Comparison of ENCODE assay signal across 16 cellular contexts in the genomic region with DNA sequence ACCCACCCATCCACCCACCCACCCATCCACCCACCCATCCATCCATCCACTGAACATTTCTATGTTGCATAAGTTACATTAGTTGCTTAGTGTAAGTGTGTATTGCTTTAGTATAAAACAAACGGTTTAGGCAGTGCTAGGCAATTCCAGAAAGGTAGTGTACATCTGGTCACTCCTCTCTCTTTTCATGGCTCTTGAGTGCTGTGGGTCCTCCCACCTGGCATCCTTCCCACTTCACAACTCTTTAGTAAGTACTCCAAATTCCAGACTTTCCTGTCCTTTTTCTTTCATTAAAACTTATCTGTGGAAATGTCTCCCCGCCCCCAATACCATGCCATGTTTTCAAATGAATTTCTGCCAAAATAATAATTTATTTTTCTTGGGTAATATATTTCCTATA.
DNase-seq lines count a peak whose midpoint lies in the region; ATAC-seq and TF ChIP-seq lines count a peak whose summit lies in the region.
"Had no signal": no experiment of that assay in that cellular context is flagged by ENCODE, and none has a peak within 500 bp of the region (broad histone marks: within the 10 kb centered on the region; RNA-seq: fewer than 3 reads in every experiment).

No MANE protein-coding gene starts in this region.

- H3K27me3 ChIP-seq in left lung, result no peaks in the 10 kb centered on the region
- H3K27me3 ChIP-seq: BLaER1, SJSA1 had no signal

- no peaks in the 10 kb centered on the region for H3K27me3 Mint-ChIP-seq in mesothelial cell of epicardium (ENCODE audit: low read depth)

- H3K4me3 ChIP-seq in AG10803 (ENCODE audit: low read length), result no peak overlapping the region
- H3K4me3 ChIP-seq in choroid plexus epithelial cell (ENCODE audit: low read depth, low read length), result no peak overlapping the region
- H3K4me3 ChIP-seq in left lung, result no peak overlapping the region
- H3K4me3 ChIP-seq: BLaER1, HAP-1, SJSA1 had no signal

- H3K4me3 Mint-ChIP-seq in mesothelial cell of epicardium, result no peak overlapping the region

- H3K27ac Mint-ChIP-seq in mesothelial cell of epicardium, result no peak overlapping the region

- no peaks in the 10 kb centered on the region for H3K9me3 Mint-ChIP-seq in mesothelial cell of epicardium

- H3K27ac ChIP-seq in left lung, result no peak overlapping the region
- H3K27ac ChIP-seq: 22Rv1, BLaER1, SJSA1 had no signal

- peaks cover 9% of the 10 kb centered on the region for H3K36me3 Mint-ChIP-seq in mesothelial cell of epicardium

- TF ChIP-seq CTCF in AG10803 (conservative IDR thresholded peaks at IDR 0.05; ENCODE audit: low read length) (no peak), choroid plexus epithelial cell (conservative IDR thresholded peaks at IDR 0.05; ENCODE audit: low read depth, low read length) (no peak), left lung (IDR thresholded peaks at IDR 0.05) (no peak), mesothelial cell of epicardium (IDR thresholded peaks at IDR 0.05; ENCODE audit: unreplicated experiment) (no peak)

- DNase-seq in DMS 273 (lab: John Stamatoyannopoulos, UW; ENCODE audit: unreplicated experiment), result peak; percentile 3
- DNase-seq in DMS 273 treated with DMSO at 0.1 percent for 48 hours (lab: John Stamatoyannopoulos, UW), result no peak
- peak; percentile 9 for DNase-seq in AG10803 (ENCODE audit: low read depth)
- DNase-seq in choroid plexus epithelial cell (ENCODE audit: low read depth), result peak; percentile 28
- peak in 1 of 2 donors; percentile 44 for DNase-seq in left lung
- DNase-seq in mesothelial cell of epicardium (ENCODE audit: low spot score in 2 of 2, unreplicated experiment in 2 of 2), result no peak
- no peak for DNase-seq in D341Med (ENCODE audit: low spot score)
- DNase-seq in middle frontal gyrus (ENCODE audit: extremely low spot score, low spot score), result no peak
- DNase-seq: DMS153, MV-4-11, NCI-H146, NCI-H524 treated with DMSO at 0.1 percent for 48 hours had no signal

- peaks cover 0 to 21% of the 10 kb centered on the region in 2 donors for H3K36me3 ChIP-seq in left lung
- H3K36me3 ChIP-seq: HAP-1, SJSA1 had no signal

- H3K4me1 Mint-ChIP-seq in mesothelial cell of epicardium, result peaks cover 3% of the 10 kb centered on the region

- peak; percentile 89 for ATAC-seq in left lung

- intact Hi-C loops in left lung (cut with DNase I), result no loop called here

- no peaks in the 10 kb centered on the region for H3K4me1 ChIP-seq in left lung
- H3K4me1 ChIP-seq: BLaER1, SJSA1 had no signal

- H3K9me3 ChIP-seq in left lung, result no peaks in the 10 kb centered on the region
- H3K9me3 ChIP-seq: BLaER1, HAP-1, SJSA1 had no signal

Comparison
In these comparisons a context has a peak if more than half of its experiments do, and no peak if none do; other contexts are left out.
1. DNase-seq: peak in DMS 273 (single experiment), AG10803 (single experiment) and choroid plexus epithelial cell (single experiment); none in DMS 273 treated with DMSO at 0.1 percent for 48 hours (single experiment), mesothelial cell of epicardium (0 of 2), D341Med (single experiment) and middle frontal gyrus (single experiment).